Comparison of ENCODE assay signal across 22 cellular contexts in the genomic region with DNA sequence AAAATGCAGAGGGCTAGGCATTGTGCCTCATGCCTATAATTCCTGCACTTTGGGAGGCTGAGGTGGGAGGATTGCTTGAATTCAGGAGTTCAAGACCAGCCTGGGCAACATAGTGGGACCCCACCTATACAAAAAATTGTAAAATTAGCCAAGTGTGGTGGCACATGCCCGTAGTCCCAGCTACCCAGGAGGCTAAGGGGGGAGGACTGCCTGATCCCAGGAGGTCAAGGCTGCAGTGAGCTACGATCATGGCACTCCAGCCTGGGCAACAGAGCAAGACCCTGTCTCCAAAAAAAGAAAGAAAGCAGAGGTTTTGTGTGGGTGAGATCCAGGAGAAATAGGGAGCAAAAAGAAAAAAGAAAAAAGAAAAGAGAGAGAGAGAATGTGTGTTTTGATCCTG.
"Had no signal": no experiment of that assay in that cellular context is flagged by ENCODE, and none has a peak within 500 bp of the region (broad histone marks: within the 10 kb centered on the region; RNA-seq: fewer than 3 reads in every experiment).

No MANE protein-coding gene starts in this region.

- ATAC-seq: activated CD4-positive, CD25-positive, alpha-beta regulatory T cell treated with anti-CD3 and anti-CD28 coated beads, Interleukin-2, amount 50 U/mL, for 24 hours; activated T-helper 17 cell treated with anti-CD3 and anti-CD28 coated beads, Interleukin-2, amount 50 U/mL, for 72 hours; heart left ventricle; left ventricle myocardium superior; naive thymus-derived CD8-positive, alpha-beta T cell had no signal

- H3K27me3 ChIP-seq: heart left ventricle, spleen, testis, uterus had no signal

- H3K27ac ChIP-seq: coronary artery, epithelial cell of prostate, testis, uterus had no signal

- H3K9me3 ChIP-seq: heart left ventricle, spleen, testis, uterus had no signal

- H3K4me1 ChIP-seq: uterus had no signal

- DNase-seq: activated CD4-positive, alpha-beta memory T cell treated with anti-CD3 and anti-CD28 coated beads, Interleukin-2, amount 10 ng/mL, durations not matched to agents 7 days and 5 days; activated CD4-positive, alpha-beta T cell treated with anti-CD3 and anti-CD28 coated beads, Interleukin-2, amount 10 ng/mL, durations not matched to agents 24 days and 14 days; activated naive CD4-positive, alpha-beta T cell; activated T-cell treated with anti-CD3 and anti-CD28 coated beads, Interleukin-2, amount 50 U/mL, for 1 hour; amygdala; cerebellar nuclear complex; endodermal cell; heart left ventricle; left ventricle myocardium superior; mammary epithelial cell; naive thymus-derived CD8-positive, alpha-beta T cell; retina; spleen; stimulated activated CD4-positive, alpha-beta T cell treated with anti-CD3 and anti-CD28 coated beads, Interleukin-4, amount 100 ng/mL, for 1 hour; stimulated activated naive CD4-positive, alpha-beta T cell; testis; trophoblast cell; uterus had no signal

- H3K4me3 ChIP-seq: coronary artery, testis, uterus had no signal

- H3K36me3 ChIP-seq: heart left ventricle, spleen, uterus had no signal
